ENCODE assay signal across 30 cellular contexts in genomic region chr11:10748241-10748640, GRCh38. TPM values are rescaled to one million over a fixed set of nuclear protein-coding genes. Genes with fewer than 3 reads are reported as not detected.
DNase-seq lines count a peak whose midpoint lies in the region; ATAC-seq and TF ChIP-seq lines count a peak whose summit lies in the region.
"Had no signal": no experiment of that assay in that cellular context is flagged by ENCODE, and none has a peak within 500 bp of the region (broad histone marks: within the 10 kb centered on the region; RNA-seq: fewer than 3 reads in every experiment).

No MANE protein-coding gene starts in this region.

- ATAC-seq in activated naive CD8-positive, alpha-beta T cell treated with anti-CD3 and anti-CD28 coated beads, Interleukin-2, amount 10 ng/mL, durations not matched to agents 7 days and 5 days (ENCODE audit: low read depth): no peak
- ATAC-seq in T-helper 17 cell (no peak), GM18498 (IDR thresholded peaks at IDR 0.05; ENCODE audit: unreplicated experiment) (no peak)
- ATAC-seq: activated CD8-positive, alpha-beta memory T cell treated with anti-CD3 and anti-CD28 coated beads, Interleukin-2, amount 10 ng/mL, durations not matched to agents 7 days and 5 days; GM12878; left ventricle myocardium superior; right lobe of liver; stimulated activated effector memory CD8-positive, alpha-beta T cell treated with anti-CD3 and anti-CD28 coated beads, Interleukin-12 subunit alpha, Interleukin-12 subunit beta, amount 100 ng/mL, for 72 hours; upper lobe of right lung had no signal

- in situ Hi-C loops in KBM-7 (cut with MboI; ENCODE audit: low pct_unique_long_range_greater_than_20kb, low sequenced_read_pairs): loop anchor here (25.0 kb wide), 1 partner anchor 111 kb away; no protein-coding TSS in a partner anchor

- peaks cover 4% of the 10 kb centered on the region for H3K36me3 Mint-ChIP-seq in activated naive CD8-positive, alpha-beta T cell treated with anti-CD3 and anti-CD28 coated beads, Interleukin-2, amount 10 ng/mL, durations not matched to agents 7 days and 5 days
- H3K36me3 Mint-ChIP-seq in activated naive CD8-positive, alpha-beta T cell treated with anti-CD3 and anti-CD28 coated beads for 36 hours: peaks cover 1% of the 10 kb centered on the region
- H3K36me3 Mint-ChIP-seq in T-helper 17 cell (ENCODE audit: low read depth): peaks cover 2% of the 10 kb centered on the region
- H3K36me3 Mint-ChIP-seq in neural crest cell (ENCODE audit: low read depth): no peaks in the 10 kb centered on the region

- no peaks in the 10 kb centered on the region for H3K9me3 ChIP-seq in T-helper 17 cell (ENCODE audit: control insufficient read depth, low read length, poor library complexity, severe bottlenecking)
- H3K9me3 ChIP-seq: ascending aorta, right lobe of liver, SJCRH30, upper lobe of right lung had no signal

- no peaks in the 10 kb centered on the region for H3K9me3 Mint-ChIP-seq in activated naive CD8-positive, alpha-beta T cell treated with anti-CD3 and anti-CD28 coated beads, Interleukin-2, amount 10 ng/mL, durations not matched to agents 7 days and 5 days
- no peaks in the 10 kb centered on the region for H3K9me3 Mint-ChIP-seq in activated naive CD8-positive, alpha-beta T cell treated with anti-CD3 and anti-CD28 coated beads for 36 hours
- H3K9me3 Mint-ChIP-seq in neural crest cell: no peaks in the 10 kb centered on the region
- H3K9me3 Mint-ChIP-seq: activated naive CD4-positive, alpha-beta T cell treated with anti-CD3 and anti-CD28 coated beads, Interleukin-2, amount 10 ng/mL, durations not matched to agents 7 days and 5 days; HFFc6; stimulated activated effector memory CD8-positive, alpha-beta T cell treated with anti-CD3 and anti-CD28 coated beads, Interleukin-12 subunit alpha, Interleukin-12 subunit beta, amount 100 ng/mL, for 72 hours had no signal

- DNase-seq in activated naive CD8-positive, alpha-beta T cell treated with anti-CD3 and anti-CD28 coated beads, Interleukin-2, amount 10 ng/mL, durations not matched to agents 7 days and 5 days: no peak
- no peak for DNase-seq in activated naive CD8-positive, alpha-beta T cell treated with anti-CD3 and anti-CD28 coated beads for 36 hours
- no peak for DNase-seq in T-helper 17 cell
- DNase-seq in neural crest cell (ENCODE audit: low read depth, low spot score): no peak
- DNase-seq in KBM-7: no peak
- DNase-seq in NCI-H510A (lab: John Stamatoyannopoulos, UW): no peak
- DNase-seq: activated CD4-positive, alpha-beta T cell treated with anti-CD3 and anti-CD28 coated beads for 4 hours; activated CD8-positive, alpha-beta memory T cell treated with anti-CD3 and anti-CD28 coated beads, Interleukin-2, amount 10 ng/mL, durations not matched to agents 7 days and 5 days; activated naive CD4-positive, alpha-beta T cell treated with anti-CD3 and anti-CD28 coated beads, Interleukin-2, amount 10 ng/mL, durations not matched to agents 7 days and 5 days; C1 segment of cervical spinal cord; effector memory CD4-positive, alpha-beta T cell; EL; glutamatergic neuron; GOT3; HFFc6; islet precursor cell; left ventricle myocardium superior; NCI-H1048; NCI-H187 treated with DMSO at 0.1 percent for 48 hours; NCI-H524 treated with DMSO at 0.1 percent for 48 hours; posterior cingulate gyrus; right lobe of liver; SJCRH30; stimulated activated CD4-positive, alpha-beta T cell treated with anti-CD3 and anti-CD28 coated beads, Interleukin-4, amount 100 ng/mL, for 24 hours; upper lobe of right lung had no signal

- no peak for TF ChIP-seq CTCF in neural crest cell (conservative IDR thresholded peaks at IDR 0.05)

- H3K4me1 Mint-ChIP-seq in activated naive CD8-positive, alpha-beta T cell treated with anti-CD3 and anti-CD28 coated beads, Interleukin-2, amount 10 ng/mL, durations not matched to agents 7 days and 5 days: peaks cover 33% of the 10 kb centered on the region
- peaks cover 34% of the 10 kb centered on the region for H3K4me1 Mint-ChIP-seq in activated naive CD8-positive, alpha-beta T cell treated with anti-CD3 and anti-CD28 coated beads for 36 hours
- peaks cover 31% of the 10 kb centered on the region for H3K4me1 Mint-ChIP-seq in T-helper 17 cell
- peaks cover 13% of the 10 kb centered on the region for H3K4me1 Mint-ChIP-seq in neural crest cell

- peak overlapping the region; percentile 35 for H3K4me3 Mint-ChIP-seq in activated naive CD8-positive, alpha-beta T cell treated with anti-CD3 and anti-CD28 coated beads, Interleukin-2, amount 10 ng/mL, durations not matched to agents 7 days and 5 days
- H3K4me3 Mint-ChIP-seq in activated naive CD8-positive, alpha-beta T cell treated with anti-CD3 and anti-CD28 coated beads for 36 hours: no peak overlapping the region
- H3K4me3 Mint-ChIP-seq in T-helper 17 cell (no peak overlapping the region), neural crest cell (peak overlapping the region; percentile 29)
- H3K4me3 Mint-ChIP-seq: activated CD8-positive, alpha-beta memory T cell treated with anti-CD3 and anti-CD28 coated beads, Interleukin-2, amount 10 ng/mL, durations not matched to agents 7 days and 5 days; activated naive CD4-positive, alpha-beta T cell treated with anti-CD3 and anti-CD28 coated beads, Interleukin-2, amount 10 ng/mL, durations not matched to agents 7 days and 5 days; HFFc6; stimulated activated effector memory CD8-positive, alpha-beta T cell treated with anti-CD3 and anti-CD28 coated beads, Interleukin-12 subunit alpha, Interleukin-12 subunit beta, amount 100 ng/mL, for 72 hours had no signal

- POLR2A ChIA-PET in activated naive CD8-positive, alpha-beta T cell treated with anti-CD3 and anti-CD28 coated beads, Interleukin-2, amount 10 ng/mL, durations not matched to agents 7 days and 5 days (lab: Charles Lee): no interaction called here

- no peaks in the 10 kb centered on the region for H3K27me3 Mint-ChIP-seq in activated naive CD8-positive, alpha-beta T cell treated with anti-CD3 and anti-CD28 coated beads, Interleukin-2, amount 10 ng/mL, durations not matched to agents 7 days and 5 days
- no peaks in the 10 kb centered on the region for H3K27me3 Mint-ChIP-seq in activated naive CD8-positive, alpha-beta T cell treated with anti-CD3 and anti-CD28 coated beads for 36 hours
- H3K27me3 Mint-ChIP-seq in T-helper 17 cell (no peaks in the 10 kb centered on the region), neural crest cell (ENCODE audit: low read depth) (no peaks in the 10 kb centered on the region)
- H3K27me3 Mint-ChIP-seq: activated naive CD4-positive, alpha-beta T cell treated with anti-CD3 and anti-CD28 coated beads, Interleukin-2, amount 10 ng/mL, durations not matched to agents 7 days and 5 days had no signal

- H3K27ac Mint-ChIP-seq in activated naive CD8-positive, alpha-beta T cell treated with anti-CD3 and anti-CD28 coated beads, Interleukin-2, amount 10 ng/mL, durations not matched to agents 7 days and 5 days: no peak overlapping the region
- H3K27ac Mint-ChIP-seq in activated naive CD8-positive, alpha-beta T cell treated with anti-CD3 and anti-CD28 coated beads for 36 hours: no peak overlapping the region
- peak overlapping the region; percentile 89 for H3K27ac Mint-ChIP-seq in T-helper 17 cell
- H3K27ac Mint-ChIP-seq in neural crest cell (ENCODE audit: unreplicated experiment): no peak overlapping the region
- H3K27ac Mint-ChIP-seq: activated CD8-positive, alpha-beta memory T cell treated with anti-CD3 and anti-CD28 coated beads, Interleukin-2, amount 10 ng/mL, durations not matched to agents 7 days and 5 days; activated naive CD4-positive, alpha-beta T cell treated with anti-CD3 and anti-CD28 coated beads, Interleukin-2, amount 10 ng/mL, durations not matched to agents 7 days and 5 days; HFFc6; stimulated activated effector memory CD8-positive, alpha-beta T cell treated with anti-CD3 and anti-CD28 coated beads, Interleukin-12 subunit alpha, Interleukin-12 subunit beta, amount 100 ng/mL, for 72 hours had no signal

RNA-seq across cellular contexts. Expression of gene CTR9, which starts 2.8 kb away (rescaled TPM):
- 10 to 100 TPM; 45.3 to 47.6 TPM for total RNA-seq in activated naive CD8-positive, alpha-beta T cell treated with anti-CD3 and anti-CD28 coated beads, Interleukin-2, amount 10 ng/mL, durations not matched to agents 7 days and 5 days
- total RNA-seq in activated naive CD8-positive, alpha-beta T cell treated with anti-CD3 and anti-CD28 coated beads for 36 hours: 10 to 100 TPM; 50.6 TPM
- 10 to 100 TPM; 27.3 to 28.8 TPM for total RNA-seq in T-helper 17 cell
- total RNA-seq in neural crest cell: 39.0 and 39.8 TPM in 2 replicates

RNA-seq across cellular contexts. Expression of gene IRAG1, which starts 54.7 kb away (rescaled TPM):
- not detected for total RNA-seq in activated naive CD8-positive, alpha-beta T cell treated with anti-CD3 and anti-CD28 coated beads, Interleukin-2, amount 10 ng/mL, durations not matched to agents 7 days and 5 days
- total RNA-seq in activated naive CD8-positive, alpha-beta T cell treated with anti-CD3 and anti-CD28 coated beads for 36 hours: not detected
- total RNA-seq in T-helper 17 cell (under 1 TPM; 0.17 to 0.99 TPM), neural crest cell (5.4 and 6.1 TPM in 2 replicates)
- total RNA-seq: activated CD8-positive, alpha-beta memory T cell treated with anti-CD3 and anti-CD28 coated beads, Interleukin-2, amount 10 ng/mL, durations not matched to agents 7 days and 5 days; epithelial cell of proximal tubule; SJCRH30 had no signal

Comparison
In these comparisons a context has a peak if more than half of its experiments do, and no peak if none do; other contexts are left out.
1. H3K4me3 Mint-ChIP-seq: peak in activated naive CD8-positive, alpha-beta T cell treated with anti-CD3 and anti-CD28 coated beads, Interleukin-2, amount 10 ng/mL, durations not matched to agents 7 days and 5 days (single experiment) and neural crest cell (single experiment); none in activated naive CD8-positive, alpha-beta T cell treated with anti-CD3 and anti-CD28 coated beads for 36 hours (single experiment) and T-helper 17 cell (single experiment).